In the genomic region with DNA sequence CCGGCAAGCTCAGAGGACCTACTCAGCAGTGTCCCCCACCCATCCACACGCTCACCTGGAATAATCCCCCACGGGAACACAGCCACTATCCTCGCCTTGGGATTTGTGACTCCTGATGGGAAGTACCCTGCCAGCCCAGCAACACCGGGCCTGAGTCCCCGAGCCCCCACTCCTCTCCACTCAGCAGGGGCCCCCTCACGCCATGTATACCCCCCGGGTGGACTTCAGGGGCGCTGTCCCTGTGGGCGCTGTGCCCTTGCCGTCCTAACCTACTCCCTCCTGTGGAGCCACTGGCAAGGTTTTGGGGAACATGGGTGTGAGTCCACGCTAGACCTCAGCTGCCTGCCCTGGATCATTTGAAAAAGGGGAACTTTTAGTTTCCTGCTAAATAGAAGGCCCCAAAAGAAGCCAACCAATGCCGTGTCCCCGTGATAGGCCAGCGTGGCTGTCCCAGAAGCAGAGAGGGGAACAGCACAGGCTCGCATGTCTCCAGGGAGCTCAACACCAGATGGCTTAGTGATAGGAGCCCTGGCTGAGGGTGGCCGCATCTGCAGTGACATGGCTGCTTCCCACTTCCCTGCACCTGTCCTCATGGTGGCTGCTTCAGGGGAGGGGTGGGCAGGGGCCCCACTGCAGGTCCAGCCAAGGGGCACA, we compare ENCODE assay signal across 10 cellular contexts.
DNase-seq lines count a peak whose midpoint lies in the region; ATAC-seq and TF ChIP-seq lines count a peak whose summit lies in the region.
"Had no signal": no experiment of that assay in that cellular context is flagged by ENCODE, and none has a peak within 500 bp of the region (broad histone marks: within the 10 kb centered on the region; RNA-seq: fewer than 3 reads in every experiment).

No MANE protein-coding gene starts in this region.

- TF ChIP-seq CTCF in psoas muscle (IDR thresholded peaks at IDR 0.05): no peak

- H3K36me3 ChIP-seq in psoas muscle (ENCODE audit: insufficient read depth in 1 of 2, low read depth in 1 of 2): no peaks in the 10 kb centered on the region

- peaks cover 63% of the 10 kb centered on the region for H3K4me1 Mint-ChIP-seq in activated T-helper 1 cell treated with anti-CD3 and anti-CD28 coated beads, Interleukin-12 subunit alpha, Interleukin-12 subunit beta, Interleukin-2, Interleukin-4 antibody, amounts not matched to agents 30 ng/mL and 10 ng/mL and 1 ng/mL, durations not matched to agents 14 hours and 24 hours and 36 hours (ENCODE audit: low read depth)

- intact Hi-C loops in activated T-helper 1 cell treated with anti-CD3 and anti-CD28 coated beads, Interleukin-12 subunit alpha, Interleukin-12 subunit beta, Interleukin-2, Interleukin-4 antibody, amounts not matched to agents 30 ng/mL and 10 ng/mL and 1 ng/mL, durations not matched to agents 14 hours and 24 hours and 36 hours (cut with micrococcal nuclease): no loop called here
- intact Hi-C loops in psoas muscle (cut with DNase I): no loop called here

- no peak overlapping the region for H3K4me3 ChIP-seq in psoas muscle
- H3K4me3 ChIP-seq: body of pancreas, lung had no signal

- no peaks in the 10 kb centered on the region for H3K27me3 Mint-ChIP-seq in activated T-helper 1 cell treated with anti-CD3 and anti-CD28 coated beads, Interleukin-12 subunit alpha, Interleukin-12 subunit beta, Interleukin-2, Interleukin-4 antibody, amounts not matched to agents 30 ng/mL and 10 ng/mL and 1 ng/mL, durations not matched to agents 14 hours and 24 hours and 36 hours (ENCODE audit: insufficient read depth)

- no peaks in the 10 kb centered on the region for H3K9me3 Mint-ChIP-seq in activated T-helper 1 cell treated with anti-CD3 and anti-CD28 coated beads, Interleukin-12 subunit alpha, Interleukin-12 subunit beta, Interleukin-2, Interleukin-4 antibody, amounts not matched to agents 30 ng/mL and 10 ng/mL and 1 ng/mL, durations not matched to agents 14 hours and 24 hours and 36 hours

- ATAC-seq in GM18907 (IDR thresholded peaks at IDR 0.05; ENCODE audit: unreplicated experiment) (peak; percentile 19), HG03432 (IDR thresholded peaks at IDR 0.05; ENCODE audit: unreplicated experiment) (peak; percentile 31), psoas muscle (no peak), GM21447 (IDR thresholded peaks at IDR 0.05; ENCODE audit: unreplicated experiment) (no peak)
- ATAC-seq: body of pancreas had no signal

- H3K4me3 Mint-ChIP-seq in activated T-helper 1 cell treated with anti-CD3 and anti-CD28 coated beads, Interleukin-12 subunit alpha, Interleukin-12 subunit beta, Interleukin-2, Interleukin-4 antibody, amounts not matched to agents 30 ng/mL and 10 ng/mL and 1 ng/mL, durations not matched to agents 14 hours and 24 hours and 36 hours: no peak overlapping the region

- H3K27ac ChIP-seq in psoas muscle: peak overlapping the region; percentile 55

- WGBS in psoas muscle, 3 donors: 52 to 62% (median 53%) methylated on average over 17 of the region's 17 CpGs

- no peak for DNase-seq in activated T-helper 1 cell treated with anti-CD3 and anti-CD28 coated beads, Interleukin-12 subunit alpha, Interleukin-12 subunit beta, Interleukin-2, Interleukin-4 antibody, amounts not matched to agents 30 ng/mL and 10 ng/mL and 1 ng/mL, durations not matched to agents 14 hours and 24 hours and 36 hours (ENCODE audit: low spot score)
- DNase-seq in psoas muscle (no peak), DMS79 (lab: John Stamatoyannopoulos, UW) (no peak), NCI-H774 (lab: John Stamatoyannopoulos, UW) (no peak), NCI-H510A (lab: John Stamatoyannopoulos, UW) (no peak)

- no peaks in the 10 kb centered on the region for H3K9me3 ChIP-seq in psoas muscle
- H3K9me3 ChIP-seq: body of pancreas had no signal

- no peaks in the 10 kb centered on the region for H3K27me3 ChIP-seq in psoas muscle (ENCODE audit: insufficient read depth in 3 of 3, low read length in 2 of 3)
- H3K27me3 ChIP-seq: body of pancreas had no signal

- H3K36me3 Mint-ChIP-seq in activated T-helper 1 cell treated with anti-CD3 and anti-CD28 coated beads, Interleukin-12 subunit alpha, Interleukin-12 subunit beta, Interleukin-2, Interleukin-4 antibody, amounts not matched to agents 30 ng/mL and 10 ng/mL and 1 ng/mL, durations not matched to agents 14 hours and 24 hours and 36 hours (ENCODE audit: low read depth): peaks cover 20% of the 10 kb centered on the region

- H3K27ac Mint-ChIP-seq in activated T-helper 1 cell treated with anti-CD3 and anti-CD28 coated beads, Interleukin-12 subunit alpha, Interleukin-12 subunit beta, Interleukin-2, Interleukin-4 antibody, amounts not matched to agents 30 ng/mL and 10 ng/mL and 1 ng/mL, durations not matched to agents 14 hours and 24 hours and 36 hours: peak overlapping the region; percentile 18

- H3K4me1 ChIP-seq in psoas muscle: peaks cover 53% of the 10 kb centered on the region

Comparison
In these comparisons a context has a peak if more than half of its experiments do, and no peak if none do; other contexts are left out.
1. ATAC-seq: peak in GM18907 (single experiment) and HG03432 (single experiment); none in psoas muscle (0 of 4) and GM21447 (single experiment).